In the genomic region with DNA sequence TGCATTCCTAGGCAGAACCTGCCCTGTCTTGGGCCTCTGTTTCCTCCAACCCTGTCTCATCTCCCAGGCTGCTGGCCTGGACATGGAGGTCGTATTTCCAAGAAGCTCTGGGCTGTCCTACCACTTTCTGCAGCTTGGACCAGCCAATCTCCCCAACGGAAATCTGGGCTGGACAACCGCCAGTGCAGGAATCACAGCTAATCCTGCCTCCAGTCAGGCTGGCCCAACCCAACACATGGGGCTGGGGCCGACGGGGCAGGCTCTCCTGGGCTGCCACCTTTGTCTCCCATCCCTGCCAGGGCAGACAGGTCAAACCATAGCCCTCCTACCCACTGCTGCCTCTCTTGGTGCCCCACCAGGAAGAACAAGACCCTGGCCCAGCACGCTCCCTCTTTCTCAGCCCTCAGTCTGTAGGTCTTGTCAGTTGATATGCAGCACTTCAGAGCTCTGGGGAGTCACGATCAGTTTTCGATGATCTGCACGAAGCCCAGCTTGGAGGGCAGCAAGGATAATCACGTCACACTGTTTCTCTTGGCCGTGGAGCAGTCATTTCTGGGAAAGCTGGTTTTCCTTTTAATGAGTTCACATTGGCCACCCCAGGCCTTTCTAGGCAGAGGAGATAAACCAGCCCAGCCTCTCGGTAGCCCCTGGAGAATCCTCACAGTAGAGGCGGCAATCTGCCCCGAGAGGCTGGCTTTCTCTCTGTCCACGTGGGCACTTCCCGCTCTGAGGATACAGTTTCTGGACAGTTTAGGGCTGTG, we compare ENCODE assay signal across 14 cellular contexts.
DNase-seq lines count a peak whose midpoint lies in the region; ATAC-seq and TF ChIP-seq lines count a peak whose summit lies in the region.
"Had no signal": no experiment of that assay in that cellular context is flagged by ENCODE, and none has a peak within 500 bp of the region (broad histone marks: within the 10 kb centered on the region; RNA-seq: fewer than 3 reads in every experiment).

No MANE protein-coding gene starts in this region.

- CTCF ChIA-PET in OCI-LY7 (lab: Charles Lee; ENCODE audit: unreplicated experiment) = no interaction called here

- H2AFZ ChIP-seq in hepatocyte (no peak overlapping the region), OCI-LY7 (ENCODE audit: low read length) (no peak overlapping the region)

- 79% methylated on average over 16 of the region's 16 CpGs for WGBS in hepatocyte (ENCODE audit: low lambda C conversion rate, missing lambda C conversion rate)

- no peaks in the 10 kb centered on the region for H3K9me3 ChIP-seq in MG63
- no peaks in the 10 kb centered on the region for H3K9me3 ChIP-seq in hepatocyte (ENCODE audit: low read depth)
- H3K9me3 ChIP-seq in thoracic aorta = no peaks in the 10 kb centered on the region
- no peaks in the 10 kb centered on the region for H3K9me3 ChIP-seq in OCI-LY7 (ENCODE audit: low read length)
- H3K9me3 ChIP-seq: SK-N-SH had no signal

- no peaks in the 10 kb centered on the region for H4K20me1 ChIP-seq in hepatocyte (ENCODE audit: insufficient read depth, poor library complexity, severe bottlenecking)
- H4K20me1 ChIP-seq in OCI-LY7 (ENCODE audit: insufficient read depth, low read length) = no peaks in the 10 kb centered on the region

- no peak overlapping the region for H3K4me3 ChIP-seq in MG63
- H3K4me3 ChIP-seq in coronary artery = peak overlapping the region; percentile 36
- no peak overlapping the region for H3K4me3 ChIP-seq in hepatocyte
- H3K4me3 ChIP-seq in thoracic aorta = no peak overlapping the region
- no peak overlapping the region for H3K4me3 ChIP-seq in OCI-LY7 (ENCODE audit: low read depth, low read length, poor library complexity, severe bottlenecking)
- H3K4me3 ChIP-seq: smooth muscle cell had no signal

- peaks cover 7% of the 10 kb centered on the region for H3K4me1 ChIP-seq in hepatocyte (ENCODE audit: insufficient read depth)
- peaks cover 23 to 49% of the 10 kb centered on the region in 2 donors for H3K4me1 ChIP-seq in thoracic aorta (ENCODE audit: control insufficient read depth in 1 of 2, low read depth in 2 of 2)
- no peaks in the 10 kb centered on the region for H3K4me1 ChIP-seq in OCI-LY7 (ENCODE audit: insufficient read depth, low read length, poor library complexity, severe bottlenecking)

- H3K27ac ChIP-seq in coronary artery (peak overlapping the region in 1 of 2 donors; percentile 54), hepatocyte (no peak overlapping the region), thoracic aorta (peak overlapping the region; percentile 11 to 14), OCI-LY7 (ENCODE audit: low read depth, low read length, poor library complexity, severe bottlenecking) (no peak overlapping the region)

- DNase-seq in MG63 (peak; percentile 68), coronary artery (ENCODE audit: low spot score) (no peak), hepatocyte (ENCODE audit: low spot score) (peak; percentile 37), thoracic aorta (ENCODE audit: low spot score) (no peak), OCI-LY7 (ENCODE audit: low spot score) (no peak)
- DNase-seq: activated CD4-positive, alpha-beta memory T cell treated with anti-CD3 and anti-CD28 coated beads for 36 hours; CD4-positive, CD25-positive, alpha-beta regulatory T cell; GDM1; OCI-M1; SK-N-SH; stimulated activated naive CD8-positive, alpha-beta T cell treated with anti-CD3 and anti-CD28 coated beads, Interleukin-15, amount 100 ng/mL, for 72 hours had no signal

- H3K79me2 ChIP-seq in hepatocyte (no peaks in the 10 kb centered on the region), OCI-LY7 (ENCODE audit: insufficient read depth, low read depth, low read length) (no peaks in the 10 kb centered on the region)

- TF ChIP-seq CTCF in coronary artery (IDR thresholded peaks at IDR 0.05) (no peak), hepatocyte (IDR thresholded peaks at IDR 0.05; ENCODE audit: poor library complexity) (no peak), thoracic aorta (IDR thresholded peaks at IDR 0.05) (no peak), OCI-LY7 (conservative IDR thresholded peaks at IDR 0.05; ENCODE audit: low read length) (no peak)

- no TSS peak for BruUV-seq in OCI-LY7 (replicated peaks; lab: Mats Ljungman, UMichigan)

- H3K4me2 ChIP-seq in hepatocyte (no peak overlapping the region), OCI-LY7 (ENCODE audit: low read length) (no peak overlapping the region)
- H3K4me2 ChIP-seq: SK-N-SH, smooth muscle cell had no signal

- POLR2A ChIA-PET in OCI-LY7 (lab: Charles Lee) = no interaction called here

- no peaks in the 10 kb centered on the region for H3K27me3 ChIP-seq in MG63
- peaks cover 4% of the 10 kb centered on the region for H3K27me3 ChIP-seq in hepatocyte
- no peaks in the 10 kb centered on the region for H3K27me3 ChIP-seq in thoracic aorta (replicated peaks; ENCODE audit: insufficient read depth)

- ATAC-seq in thoracic aorta (ENCODE audit: insufficient number of reproducible peaks, low FRiP score, low read depth) = no peak
- no peak for ATAC-seq in GM21423 (IDR thresholded peaks at IDR 0.05; ENCODE audit: unreplicated experiment)
- no peak for ATAC-seq in HG02623 (IDR thresholded peaks at IDR 0.05; ENCODE audit: unreplicated experiment)
- ATAC-seq: stimulated activated naive CD8-positive, alpha-beta T cell treated with anti-CD3 and anti-CD28 coated beads, Interleukin-15, amount 100 ng/mL, for 72 hours had no signal

- intact Hi-C loops in OCI-LY7 (cut with micrococcal nuclease; ENCODE audit: unreplicated experiment) = no loop called here

- H3K9me2 ChIP-seq in hepatocyte (replicated peaks; ENCODE audit: insufficient read depth) = no peaks in the 10 kb centered on the region
- no peaks in the 10 kb centered on the region for H3K9me2 ChIP-seq in OCI-LY7 (ENCODE audit: insufficient read depth, low read length)
- H3K9me2 ChIP-seq: SK-N-SH had no signal

- no peaks in the 10 kb centered on the region for H3K36me3 ChIP-seq in MG63
- no peaks in the 10 kb centered on the region for H3K36me3 ChIP-seq in hepatocyte (replicated peaks; ENCODE audit: insufficient read depth, low read depth)
- no peaks in the 10 kb centered on the region for H3K36me3 ChIP-seq in thoracic aorta
- no peaks in the 10 kb centered on the region for H3K36me3 ChIP-seq in OCI-LY7 (ENCODE audit: insufficient read depth, low read length)

Comparison
In these comparisons a context has a peak if more than half of its experiments do, and no peak if none do; other contexts are left out.
1. DNase-seq: peak in MG63 (single experiment) and hepatocyte (single experiment); none in coronary artery (single experiment), thoracic aorta (single experiment) and OCI-LY7 (single experiment).
2. H3K27ac ChIP-seq: peak in thoracic aorta (2 of 2); none in hepatocyte (single experiment) and OCI-LY7 (single experiment).